ENCODE assay signal across 10 cellular contexts in the genomic region with DNA sequence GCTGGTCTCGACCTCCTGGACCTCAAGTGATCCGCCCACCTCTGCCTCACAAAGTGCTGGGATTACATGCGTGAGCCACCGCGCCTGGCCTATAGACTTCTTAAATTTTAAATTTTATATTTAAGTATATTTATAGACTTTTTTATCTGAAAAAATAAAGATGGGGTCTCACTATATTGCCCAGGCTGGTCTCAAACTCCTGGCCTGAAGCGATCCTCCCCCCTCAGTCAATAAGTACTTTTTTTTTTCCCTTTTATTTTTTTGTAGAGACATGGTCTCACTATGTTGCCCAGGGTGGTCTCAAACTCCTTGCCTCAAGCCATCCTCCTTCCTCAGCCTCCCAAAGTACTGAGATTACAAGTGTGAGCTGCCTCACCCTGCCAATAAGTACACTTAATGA. TPM values are rescaled to one million over a fixed set of nuclear protein-coding genes. Genes with fewer than 3 reads are reported as not detected.
DNase-seq lines count a peak whose midpoint lies in the region; ATAC-seq, FAIRE-seq and TF ChIP-seq lines count a peak whose summit lies in the region.
"Had no signal": no experiment of that assay in that cellular context is flagged by ENCODE, and none has a peak within 500 bp of the region (broad histone marks: within the 10 kb centered on the region; RNA-seq: fewer than 3 reads in every experiment).

No MANE protein-coding gene starts in this region.

- RAD21 ChIA-PET in GM12878 (lab: Charles Lee; ENCODE audit: unreplicated experiment) = interaction anchor here (0.7 to 2.0 kb wide), 7 partner anchors 12 to 119 kb away, joined by 3 to 9 read pairs (median 4); a partner anchor contains a TSS

- peaks cover 16% of the 10 kb centered on the region for H3K4me1 Mint-ChIP-seq in memory B cell

- POLR2A ChIA-PET in GM12878 (lab: Charles Lee) = interaction anchor here (0.7 to 5.5 kb wide), 7 partner anchors 9 to 40 kb away, joined by 3 to 55 read pairs (median 5); a partner anchor contains a TSS

- no peak overlapping the region for H3K4me3 Mint-ChIP-seq in memory B cell

- H2AFZ ChIP-seq in GM12878 (ENCODE audit: control insufficient read depth, low read depth, low read length) = no peak overlapping the region

- no peaks in the 10 kb centered on the region for H3K27me3 Mint-ChIP-seq in memory B cell

- no peak overlapping the region for H3K9ac ChIP-seq in GM12878 (ENCODE audit: control insufficient read depth, insufficient read depth, low read length)

- in situ Hi-C loops in GM12878 (cut with MboI) (no loop called here), HAP-1 (cut with MboI; ENCODE audit: low sequenced_read_pairs) (no loop called here)

- no peaks in the 10 kb centered on the region for H4K20me1 ChIP-seq in GM12878 (ENCODE audit: control insufficient read depth, insufficient read depth)

- FAIRE-seq in GM12878 (lab: Jason Lieb, UNC) = no peak

- peak overlapping the region; percentile 86 for H3K27ac Mint-ChIP-seq in memory B cell

- H3K4me3 ChIP-seq in cardiac muscle cell = peak overlapping the region; percentile 81
- H3K4me3 ChIP-seq in GM12878 = no peak overlapping the region
- peak overlapping the region; percentile 60 for H3K4me3 ChIP-seq in upper lobe of right lung
- no peak overlapping the region for H3K4me3 ChIP-seq in HAP-1
- H3K4me3 ChIP-seq in aorta (ENCODE audit: low read length in 2 of 2) = no peak overlapping the region

- peak overlapping the region; percentile 38; the same call in 1 of the 2 replicates for H3K4me2 ChIP-seq in GM12878 (ENCODE audit: control insufficient read depth, insufficient read depth)

- H3K27ac ChIP-seq in cardiac muscle cell (no peak overlapping the region), GM12878 (ENCODE audit: control insufficient read depth, insufficient read depth) (no peak overlapping the region), upper lobe of right lung (peak overlapping the region; percentile 98), aorta (ENCODE audit: low read depth in 1 of 2, low read length in 2 of 2) (no peak overlapping the region)

- no peaks in the 10 kb centered on the region for H3K9me3 ChIP-seq in cardiac muscle cell (ENCODE audit: low read depth)
- no peaks in the 10 kb centered on the region for H3K9me3 ChIP-seq in GM12878 (replicated peaks; ENCODE audit: control insufficient read depth, insufficient read depth, low read length)
- no peaks in the 10 kb centered on the region for H3K9me3 ChIP-seq in upper lobe of right lung
- no peaks in the 10 kb centered on the region for H3K9me3 ChIP-seq in HAP-1
- H3K9me3 ChIP-seq in aorta (ENCODE audit: control insufficient read depth, low read length) = no peaks in the 10 kb centered on the region

- no peak for TF ChIP-seq POLR2A in GM12878 (IDR thresholded peaks at IDR 0.05; ENCODE audit: low read depth, low read length)

- SMC1A ChIA-PET in GM12878 (lab: Charles Lee; ENCODE audit: uncharacterized antibody, unreplicated experiment) = interaction anchor here (1.0 to 1.6 kb wide), 3 partner anchors 10 to 20 kb away, joined by 3 to 6 read pairs (median 6); a partner anchor contains a TSS

- no peak for DNase-seq in cardiac muscle cell (ENCODE audit: low read depth in 1 of 2, low spot score in 1 of 2)
- no peak for DNase-seq in Right ventricle myocardium superior
- no peak for DNase-seq in GM12878 (ENCODE audit: low read depth, low spot score)
- DNase-seq in memory B cell (ENCODE audit: low spot score in 2 of 2) = no peak
- DNase-seq in upper lobe of right lung = no peak
- no peak for DNase-seq in HAP-1 (ENCODE audit: low spot score in 2 of 2)
- DNase-seq in aorta = no peak
- DNase-seq: NCI-H1417; stimulated activated CD4-positive, alpha-beta T cell treated with anti-CD3 and anti-CD28 coated beads, Interleukin-12 subunit alpha, Interleukin-12 subunit beta, amount 100 ng/mL, for 4 hours had no signal

- no peak for ATAC-seq in Right ventricle myocardium superior (ENCODE audit: poor library complexity)
- ATAC-seq in GM12878 = no peak
- ATAC-seq in memory B cell (ENCODE audit: low read depth) = no peak
- no peak for ATAC-seq in upper lobe of right lung
- ATAC-seq in esophagus mucosa = no peak
- no peak for ATAC-seq in aorta (ENCODE audit: low FRiP score)

- no TSS peak for BruUV-seq in GM12878 (replicated peaks; lab: Mats Ljungman, UMichigan)

- WGBS in GM12878 (ENCODE audit: insufficient coverage, insufficient replicate concordance, low lambda C conversion rate, missing lambda C conversion rate) = over 99% methylated on average over 6 of the region's 6 CpGs
- 89 to 92% methylated on average over 6 of the region's 6 CpGs for WGBS in aorta, 2 donors

- no peaks in the 10 kb centered on the region for H3K36me3 Mint-ChIP-seq in memory B cell

- intact Hi-C loops in Right ventricle myocardium superior (cut with DNase I) (no loop called here), GM12878 (cut with micrococcal nuclease; ENCODE audit: unreplicated experiment) (no loop called here), upper lobe of right lung (cut with DNase I) (no loop called here), aorta (cut with DNase I) (loop anchor here (5.0 to 10.0 kb wide), 2 partner anchors 77 to 119 kb away; a partner anchor contains a TSS)

- peaks cover 27% of the 10 kb centered on the region for H3K79me2 ChIP-seq in GM12878 (ENCODE audit: control insufficient read depth, insufficient read depth, low read length)

- no peak for TF ChIP-seq CTCF in cardiac muscle cell (IDR thresholded peaks at IDR 0.05; ENCODE audit: low read depth, low read length)
- no peak for TF ChIP-seq CTCF in GM12878 (IDR thresholded peaks at IDR 0.05 in 2 of 3, conservative IDR thresholded peaks at IDR 0.05 in 1 of 3; ENCODE audit: control insufficient read depth in 2 of 3, extremely low read depth in 1 of 3, insufficient read depth in 1 of 3, low read depth in 3 of 3, low read length in 3 of 3)
- TF ChIP-seq CTCF in upper lobe of right lung (IDR thresholded peaks at IDR 0.05) = no peak

- H3K36me3 ChIP-seq in cardiac muscle cell (no peaks in the 10 kb centered on the region), GM12878 (ENCODE audit: control insufficient read depth in 2 of 2, insufficient read depth in 2 of 2, low read length in 1 of 2) (peaks cover 0 to 6% of the 10 kb centered on the region in 2 experiments; a peak in 2 of 4 replicates), upper lobe of right lung (peaks cover 13% of the 10 kb centered on the region), HAP-1 (replicated peaks) (no peaks in the 10 kb centered on the region; the same call in 1 of the 2 replicates), aorta (ENCODE audit: control insufficient read depth in 1 of 2, insufficient read depth in 2 of 2, low read length in 1 of 2) (peaks cover 0 to 4% of the 10 kb centered on the region in 2 donors)

- H3K27me3 ChIP-seq in cardiac muscle cell (no peaks in the 10 kb centered on the region), GM12878 (replicated peaks in 1 of 2; ENCODE audit: control insufficient read depth in 2 of 2, insufficient read depth in 2 of 2, low read length in 1 of 2) (no peaks in the 10 kb centered on the region), upper lobe of right lung (no peaks in the 10 kb centered on the region), HAP-1 (ENCODE audit: low read depth) (no peaks in the 10 kb centered on the region), aorta (ENCODE audit: control insufficient read depth in 1 of 2, insufficient read depth in 2 of 2, low read length in 1 of 2) (no peaks in the 10 kb centered on the region)

- H3K4me1 ChIP-seq in cardiac muscle cell (ENCODE audit: low read depth) (peaks cover 18% of the 10 kb centered on the region), GM12878 (ENCODE audit: control insufficient read depth, insufficient read depth, low read length) (no peaks in the 10 kb centered on the region; the same call in 1 of the 2 replicates), upper lobe of right lung (peaks cover 44% of the 10 kb centered on the region), HAP-1 (peaks cover 11% of the 10 kb centered on the region), aorta (ENCODE audit: control insufficient read depth in 1 of 2, insufficient read depth in 2 of 2, low read length in 2 of 2) (no peaks in the 10 kb centered on the region)

- TF ChIP-seq RAD21 in GM12878 (IDR thresholded peaks at IDR 0.05; ENCODE audit: insufficient read depth, low read depth, low read length) = no peak

- no peaks in the 10 kb centered on the region for H3K9me3 Mint-ChIP-seq in memory B cell

- CTCF ChIA-PET in GM12878 (lab: Yijun Ruan, JAX) = interaction anchor here (1.1 to 7.1 kb wide), 9 partner anchors 10 to 182 kb away, joined by 3 to 67 read pairs (median 7); a partner anchor contains a TSS

- TF ChIP-seq EP300 in GM12878 (IDR thresholded peaks at IDR 0.05; ENCODE audit: borderline replicate concordance in 1 of 2, control insufficient read depth in 1 of 2, low read depth in 2 of 2, low read length in 2 of 2) = no peak

RNA-seq across cellular contexts. Expression of a gene that starts 1.9 kb away (rescaled TPM):
- total RNA-seq in cardiac muscle cell (14.4 and 18.8 TPM in 2 replicates), Right ventricle myocardium superior (10.9 TPM), GM12878 (2014; rRNA removed) (12.2 and 12.9 TPM in 2 replicates), GM12878 (2014; rRNA removed; fragmentation: Illumina TruSeq; extraction: Trizol) (4.0 and 4.5 TPM in 2 replicates), GM12878 (2021) (10.4 and 10.7 TPM in 2 replicates), upper lobe of right lung (22.1 TPM), esophagus mucosa (14.7 TPM), aorta (10 to 100 TPM; 19.7 to 27.8 TPM)
- polyA plus RNA-seq in cardiac muscle cell (18.2 and 19.5 TPM in 2 replicates), GM12878 (2011; rRNA removed) (3.8 and 6.5 TPM in 2 replicates), GM12878 (2014; fragmentation: Illumina TruSeq; extraction: Trizol) (0.89 and 2.6 TPM in 2 replicates), GM12878 (2014; fragmentation: Nextera tagmentation; extraction: Ambion mirVana) (1 to 10 TPM in 1 of 2 experiments, under 1 TPM in 1; 0.23 to 1.6 TPM), GM12878 (2014; rRNA removed) (9.5 and 12.9 TPM in 2 replicates), GM12878 (2016; fragmentation: Nextera tagmentation; extraction: Ambion mirVana) (10 to 100 TPM; 12.5 to 14.2 TPM), aorta (10 to 100 TPM; 13.0 to 15.8 TPM)
- total RNA-seq in GM12878 (2013; cell fraction: nucleolus; rRNA removed) = 3.5 and 3.7 TPM in 2 replicates
- polyA plus RNA-seq in GM12878 (2011; ENCODE audit: low read depth) = 4.4 TPM
- 9.8 and 14.0 TPM in 2 replicates for polyA plus RNA-seq in GM12878 (2011; cell fraction: cytosol; rRNA removed)
- polyA plus RNA-seq in GM12878 (2011; cell fraction: nucleus; rRNA removed) = 9.6 and 11.2 TPM in 2 replicates
- polyA plus RNA-seq in GM12878 (2012) = 8.4 and 12.0 TPM in 2 replicates
- 1.9 and 4.7 TPM in 2 replicates for polyA minus RNA-seq in GM12878 (2011; rRNA and poly(A)+ RNA removed)
- polyA minus RNA-seq in GM12878 (2011; cell fraction: cytosol; rRNA and poly(A)+ RNA removed) = 2.4 TPM in 2 replicates
- polyA minus RNA-seq in GM12878 (2011; cell fraction: nucleus; rRNA and poly(A)+ RNA removed) = 3.4 and 5.7 TPM in 2 replicates

RNA-seq across cellular contexts. Expression of a gene that starts 10.8 kb away (rescaled TPM):
- 4.3 and 9.1 TPM in 2 replicates for total RNA-seq in cardiac muscle cell
- polyA plus RNA-seq in cardiac muscle cell = 2.3 and 4.1 TPM in 2 replicates
- 3.8 TPM for total RNA-seq in Right ventricle myocardium superior
- total RNA-seq in GM12878 (2013; cell fraction: nucleolus; rRNA removed) = 1.8 TPM in 2 replicates
- 0.98 and 1.1 TPM in 2 replicates for total RNA-seq in GM12878 (2014; rRNA removed)
- total RNA-seq in GM12878 (2014; rRNA removed; fragmentation: Illumina TruSeq; extraction: Trizol) = 0.54 and 0.69 TPM in 2 replicates
- 1.2 and 1.3 TPM in 2 replicates for total RNA-seq in GM12878 (2021)
- polyA plus RNA-seq in GM12878 (2011; ENCODE audit: low read depth) = 0.51 TPM
- polyA plus RNA-seq in GM12878 (2011; rRNA removed) = 0.45 and 0.71 TPM in 2 replicates
- 0.88 and 0.97 TPM in 2 replicates for polyA plus RNA-seq in GM12878 (2011; cell fraction: cytosol; rRNA removed)
- polyA plus RNA-seq in GM12878 (2011; cell fraction: nucleus; rRNA removed) = 0.78 and 1.2 TPM in 2 replicates
- polyA plus RNA-seq in GM12878 (2012) = 1.2 and 1.3 TPM in 2 replicates
- 0.27 and 0.50 TPM in 2 replicates for polyA plus RNA-seq in GM12878 (2014; fragmentation: Illumina TruSeq; extraction: Trizol)
- polyA plus RNA-seq in GM12878 (2014; fragmentation: Nextera tagmentation; extraction: Ambion mirVana) = under 1 TPM in 1 of 2 experiments, not detected in 1; 0.02 TPM
- polyA plus RNA-seq in GM12878 (2014; rRNA removed) = 1.1 and 1.4 TPM in 2 replicates
- under 1 TPM; 0.12 to 0.29 TPM for polyA plus RNA-seq in GM12878 (2016; fragmentation: Nextera tagmentation; extraction: Ambion mirVana)
- 0.22 and 1.0 TPM in 2 replicates for polyA minus RNA-seq in GM12878 (2011; rRNA and poly(A)+ RNA removed)
- polyA minus RNA-seq in GM12878 (2011; cell fraction: cytosol; rRNA and poly(A)+ RNA removed) = 0.27 TPM in 1 of 2 replicates, not detected in the other
- polyA minus RNA-seq in GM12878 (2011; cell fraction: nucleus; rRNA and poly(A)+ RNA removed) = 0.24 and 0.38 TPM in 2 replicates
- 36.2 TPM for total RNA-seq in upper lobe of right lung
- 0.80 TPM for total RNA-seq in esophagus mucosa
- 1 to 10 TPM; 4.9 to 7.6 TPM for total RNA-seq in aorta
- 1 to 10 TPM; 3.1 to 5.2 TPM for polyA plus RNA-seq in aorta

RNA-seq across cellular contexts. Expression of a gene that starts 20.2 kb away (rescaled TPM):
- total RNA-seq in cardiac muscle cell (44.4 and 58.6 TPM in 2 replicates), Right ventricle myocardium superior (22.7 TPM), GM12878 (2014; rRNA removed) (14.4 and 16.7 TPM in 2 replicates), GM12878 (2014; rRNA removed; fragmentation: Illumina TruSeq; extraction: Trizol) (12.4 and 13.6 TPM in 2 replicates), GM12878 (2021) (19.3 and 22.4 TPM in 2 replicates), upper lobe of right lung (32.6 TPM), esophagus mucosa (20.7 TPM), aorta (10 to 100 TPM; 34.8 to 46.3 TPM)
- polyA plus RNA-seq in cardiac muscle cell (66.2 and 73.8 TPM in 2 replicates), GM12878 (2011; rRNA removed) (10.0 and 12.9 TPM in 2 replicates), GM12878 (2014; fragmentation: Illumina TruSeq; extraction: Trizol) (7.4 and 9.5 TPM in 2 replicates), GM12878 (2014; fragmentation: Nextera tagmentation; extraction: Ambion mirVana) (1 to 10 TPM; 4.2 to 8.4 TPM), GM12878 (2014; rRNA removed) (13.8 and 16.2 TPM in 2 replicates), GM12878 (2016; fragmentation: Nextera tagmentation; extraction: Ambion mirVana) (10 to 100 TPM; 13.9 to 17.4 TPM), aorta (10 to 100 TPM; 25.0 to 28.5 TPM)
- 6.7 and 7.3 TPM in 2 replicates for total RNA-seq in GM12878 (2013; cell fraction: nucleolus; rRNA removed)
- polyA plus RNA-seq in GM12878 (2011; ENCODE audit: low read depth) = 7.0 TPM
- polyA plus RNA-seq in GM12878 (2011; cell fraction: cytosol; rRNA removed) = 12.1 and 13.4 TPM in 2 replicates
- polyA plus RNA-seq in GM12878 (2011; cell fraction: nucleus; rRNA removed) = 10.8 and 11.0 TPM in 2 replicates
- 11.3 TPM in 2 replicates for polyA plus RNA-seq in GM12878 (2012)
- polyA minus RNA-seq in GM12878 (2011; rRNA and poly(A)+ RNA removed) = 11.6 and 22.9 TPM in 2 replicates
- 12.4 and 13.5 TPM in 2 replicates for polyA minus RNA-seq in GM12878 (2011; cell fraction: cytosol; rRNA and poly(A)+ RNA removed)
- 4.2 and 7.0 TPM in 2 replicates for polyA minus RNA-seq in GM12878 (2011; cell fraction: nucleus; rRNA and poly(A)+ RNA removed)

RNA-seq across cellular contexts. Expression of a gene that starts 34.0 kb away (rescaled TPM):
- total RNA-seq in cardiac muscle cell (0.12 and 0.18 TPM in 2 replicates), Right ventricle myocardium superior (not detected), GM12878 (2014; rRNA removed) (not detected in 2 replicates), GM12878 (2014; rRNA removed; fragmentation: Illumina TruSeq; extraction: Trizol) (not detected in 2 replicates), GM12878 (2021) (0.13 TPM in 1 of 2 replicates, not detected in the other), upper lobe of right lung (0.64 TPM), esophagus mucosa (not detected), aorta (under 1 TPM; 0.21 to 0.23 TPM)
- polyA plus RNA-seq in cardiac muscle cell (0.14 and 1.7 TPM in 2 replicates), GM12878 (2011; rRNA removed) (not detected in 2 replicates), GM12878 (2014; fragmentation: Illumina TruSeq; extraction: Trizol) (not detected in 2 replicates), GM12878 (2014; fragmentation: Nextera tagmentation; extraction: Ambion mirVana) (not detected), GM12878 (2014; rRNA removed) (not detected in 2 replicates), GM12878 (2016; fragmentation: Nextera tagmentation; extraction: Ambion mirVana) (under 1 TPM; 0.07 to 0.08 TPM), aorta (under 1 TPM in 1 of 2 donors, not detected in 1; 0.51 TPM)
- total RNA-seq in GM12878 (2013; cell fraction: nucleolus; rRNA removed) = not detected in 2 replicates
- not detected for polyA plus RNA-seq in GM12878 (2011; ENCODE audit: low read depth)
- not detected in 2 replicates for polyA plus RNA-seq in GM12878 (2011; cell fraction: cytosol; rRNA removed)
- not detected in 2 replicates for polyA plus RNA-seq in GM12878 (2011; cell fraction: nucleus; rRNA removed)
- polyA plus RNA-seq in GM12878 (2012) = 0.04 and 0.05 TPM in 2 replicates
- polyA minus RNA-seq in GM12878 (2011; rRNA and poly(A)+ RNA removed) = not detected in 2 replicates
- not detected in 2 replicates for polyA minus RNA-seq in GM12878 (2011; cell fraction: cytosol; rRNA and poly(A)+ RNA removed)
- polyA minus RNA-seq in GM12878 (2011; cell fraction: nucleus; rRNA and poly(A)+ RNA removed) = not detected in 2 replicates

RNA-seq across cellular contexts. Expression of a gene that starts 41.6 kb away (rescaled TPM):
- total RNA-seq in cardiac muscle cell (56.7 and 93.8 TPM in 2 replicates), Right ventricle myocardium superior (117 TPM), GM12878 (2014; rRNA removed) (47.5 and 48.3 TPM in 2 replicates), GM12878 (2014; rRNA removed; fragmentation: Illumina TruSeq; extraction: Trizol) (21.2 and 21.7 TPM in 2 replicates), GM12878 (2021) (30.0 and 31.6 TPM in 2 replicates), upper lobe of right lung (132 TPM), esophagus mucosa (119 TPM), aorta (10 to 100 TPM; 72.3 to 77.1 TPM)
- polyA plus RNA-seq in cardiac muscle cell (61.5 and 77.0 TPM in 2 replicates), GM12878 (2011; rRNA removed) (10.9 and 23.9 TPM in 2 replicates), GM12878 (2014; fragmentation: Illumina TruSeq; extraction: Trizol) (2.5 and 11.3 TPM in 2 replicates), GM12878 (2014; fragmentation: Nextera tagmentation; extraction: Ambion mirVana) (10 to 100 TPM in 1 of 2 experiments, 1 to 10 TPM in 1; 6.3 to 16.3 TPM), GM12878 (2014; rRNA removed) (53.3 and 58.1 TPM in 2 replicates), GM12878 (2016; fragmentation: Nextera tagmentation; extraction: Ambion mirVana) (10 to 100 TPM; 38.9 to 42.7 TPM), aorta (100 to 1,000 TPM in 1 of 2 donors, 10 to 100 TPM in 1; 96.8 to 134 TPM)
- 4.3 and 4.8 TPM in 2 replicates for total RNA-seq in GM12878 (2013; cell fraction: nucleolus; rRNA removed)
- 11.0 TPM for polyA plus RNA-seq in GM12878 (2011; ENCODE audit: low read depth)
- 56.6 and 61.9 TPM in 2 replicates for polyA plus RNA-seq in GM12878 (2011; cell fraction: cytosol; rRNA removed)
- polyA plus RNA-seq in GM12878 (2011; cell fraction: nucleus; rRNA removed) = 23.4 and 36.2 TPM in 2 replicates
- polyA plus RNA-seq in GM12878 (2012) = 30.3 and 49.5 TPM in 2 replicates
- 14.0 and 17.2 TPM in 2 replicates for polyA minus RNA-seq in GM12878 (2011; rRNA and poly(A)+ RNA removed)
- polyA minus RNA-seq in GM12878 (2011; cell fraction: cytosol; rRNA and poly(A)+ RNA removed) = 44.1 and 48.3 TPM in 2 replicates
- polyA minus RNA-seq in GM12878 (2011; cell fraction: nucleus; rRNA and poly(A)+ RNA removed) = 5.6 and 10.3 TPM in 2 replicates

Comparison
In these comparisons a context has a peak if more than half of its experiments do, and no peak if none do; other contexts are left out.
1. H3K4me3 ChIP-seq: peak in cardiac muscle cell (single experiment) and upper lobe of right lung (single experiment); none in GM12878 (single experiment), HAP-1 (single experiment) and aorta (0 of 2).
2. intact Hi-C loops: an anchor here in aorta (5.0 to 10.0 kb wide); none called in Right ventricle myocardium superior, GM12878 and upper lobe of right lung.